ENCODE assay signal across 9 cellular contexts in genomic region chr1:247077234-247077633, GRCh38. TPM values are rescaled to one million over a fixed set of nuclear protein-coding genes. Genes with fewer than 3 reads are reported as not detected.
A peak's percentile ranks its signal among the peaks of the same experiment; 100 is the strongest.
DNase-seq lines count a peak whose midpoint lies in the region; ATAC-seq and TF ChIP-seq lines count a peak whose summit lies in the region.
"Had no signal": no experiment of that assay in that cellular context is flagged by ENCODE, and none has a peak within 500 bp of the region (broad histone marks: within the 10 kb centered on the region; RNA-seq: fewer than 3 reads in every experiment).

No MANE protein-coding gene starts in this region.

- H3K4me3 ChIP-seq in AG10803 (ENCODE audit: low read length) = no peak overlapping the region
- peak overlapping the region; percentile 84 for H3K4me3 ChIP-seq in HFF-Myc (replicated peaks; ENCODE audit: low read depth, low read length)
- peak overlapping the region in 1 of 4 donors; percentile 92 for H3K4me3 ChIP-seq in esophagus muscularis mucosa

- 56% methylated on average over 2 of the region's 2 CpGs for WGBS in esophagus muscularis mucosa

- TF ChIP-seq EP300 in esophagus muscularis mucosa (IDR thresholded peaks at IDR 0.05) = no peak

- peaks cover 7% of the 10 kb centered on the region for H3K36me3 Mint-ChIP-seq in activated CD8-positive, alpha-beta T cell treated with anti-CD3 and anti-CD28 coated beads, Interleukin-2, amount 10 ng/mL, durations not matched to agents 7 days and 5 days (ENCODE audit: low read depth)

- no peaks in the 10 kb centered on the region for H3K9me3 ChIP-seq in esophagus muscularis mucosa

- no peak overlapping the region for H3K27ac Mint-ChIP-seq in activated CD8-positive, alpha-beta T cell treated with anti-CD3 and anti-CD28 coated beads, Interleukin-2, amount 10 ng/mL, durations not matched to agents 7 days and 5 days

- peaks cover 2% of the 10 kb centered on the region for H3K27me3 Mint-ChIP-seq in activated CD8-positive, alpha-beta T cell treated with anti-CD3 and anti-CD28 coated beads, Interleukin-2, amount 10 ng/mL, durations not matched to agents 7 days and 5 days (ENCODE audit: low read depth)

- H3K36me3 ChIP-seq in esophagus muscularis mucosa = no peaks in the 10 kb centered on the region

- peaks cover 20% of the 10 kb centered on the region for H3K4me1 Mint-ChIP-seq in activated CD8-positive, alpha-beta T cell treated with anti-CD3 and anti-CD28 coated beads, Interleukin-2, amount 10 ng/mL, durations not matched to agents 7 days and 5 days (ENCODE audit: low read depth)

- no peak for TF ChIP-seq POLR2A in esophagus muscularis mucosa (IDR thresholded peaks at IDR 0.05; ENCODE audit: low read depth)

- DNase-seq in AG10803 (ENCODE audit: low read depth) = peak; percentile 28
- DNase-seq in HFF-Myc (ENCODE audit: extremely low read depth, low read depth) = no peak
- no peak for DNase-seq in activated CD8-positive, alpha-beta T cell treated with anti-CD3 and anti-CD28 coated beads, Interleukin-2, amount 10 ng/mL, durations not matched to agents 7 days and 5 days
- DNase-seq in kidney glomerular epithelial cell (lab: John Stamatoyannopoulos, UW) = peak; percentile 16
- no peak for DNase-seq in esophagus muscularis mucosa (ENCODE audit: extremely low spot score)
- DNase-seq in stimulated activated naive CD4-positive, alpha-beta T cell (lab: John Stamatoyannopoulos, UW) = no peak
- no peak for DNase-seq in Ammon's horn (ENCODE audit: low spot score)
- DNase-seq: SIG-M5 had no signal

- H3K27me3 ChIP-seq in esophagus muscularis mucosa = no peaks in the 10 kb centered on the region

- H3K4me1 ChIP-seq in esophagus muscularis mucosa = peaks cover 14 to 28% (median 22%) of the 10 kb centered on the region in 4 donors

- CTCF ChIA-PET in activated CD8-positive, alpha-beta T cell treated with anti-CD3 and anti-CD28 coated beads, Interleukin-2, amount 10 ng/mL, durations not matched to agents 7 days and 5 days (lab: Charles Lee) = no interaction called here

- POLR2A ChIA-PET in activated CD8-positive, alpha-beta T cell treated with anti-CD3 and anti-CD28 coated beads, Interleukin-2, amount 10 ng/mL, durations not matched to agents 7 days and 5 days (lab: Charles Lee) = no interaction called here

- H3K27ac ChIP-seq in esophagus muscularis mucosa (replicated peaks in 1 of 4) = no peak overlapping the region

- peak overlapping the region; percentile 77 for H3K4me3 Mint-ChIP-seq in activated CD8-positive, alpha-beta T cell treated with anti-CD3 and anti-CD28 coated beads, Interleukin-2, amount 10 ng/mL, durations not matched to agents 7 days and 5 days

- intact Hi-C loops in esophagus muscularis mucosa (cut with DNase I) = loop anchor here (5.0 kb wide), 1 partner anchor 35 kb away; no protein-coding TSS in a partner anchor

- ATAC-seq in activated CD8-positive, alpha-beta T cell treated with anti-CD3 and anti-CD28 coated beads, Interleukin-2, amount 10 ng/mL, durations not matched to agents 7 days and 5 days = no peak
- ATAC-seq in GM18520 (IDR thresholded peaks at IDR 0.05; ENCODE audit: unreplicated experiment) = no peak

- no peaks in the 10 kb centered on the region for H3K9me3 Mint-ChIP-seq in activated CD8-positive, alpha-beta T cell treated with anti-CD3 and anti-CD28 coated beads, Interleukin-2, amount 10 ng/mL, durations not matched to agents 7 days and 5 days (ENCODE audit: insufficient read depth)

- TF ChIP-seq CTCF in AG10803 (conservative IDR thresholded peaks at IDR 0.05; ENCODE audit: low read length) = 0 out of 2 replicates have a peak, but pooled peaks have one; percentile 8
- TF ChIP-seq CTCF in HFF-Myc (IDR thresholded peaks at IDR 0.05; ENCODE audit: low read depth, low read length, missing control alignments) = no peak
- no peak for TF ChIP-seq CTCF in esophagus muscularis mucosa (IDR thresholded peaks at IDR 0.05)

RNA-seq across cellular contexts. Expression of gene ZNF670, which starts 1.4 kb away (rescaled TPM):
- under 1 TPM; 0.34 to 0.84 TPM for total RNA-seq in activated CD8-positive, alpha-beta T cell treated with anti-CD3 and anti-CD28 coated beads, Interleukin-2, amount 10 ng/mL, durations not matched to agents 7 days and 5 days
- 1 to 10 TPM; 2.1 to 4.0 (median 2.3) TPM for total RNA-seq in esophagus muscularis mucosa

RNA-seq across cellular contexts. Expression of gene ZNF669, which starts 26.9 kb away (rescaled TPM):
- total RNA-seq in activated CD8-positive, alpha-beta T cell treated with anti-CD3 and anti-CD28 coated beads, Interleukin-2, amount 10 ng/mL, durations not matched to agents 7 days and 5 days = 10 to 100 TPM in 1 of 2 experiments, 1 to 10 TPM in 1; 9.5 to 10.3 TPM
- 1 to 10 TPM; 4.8 to 6.2 (median 5.9) TPM for total RNA-seq in esophagus muscularis mucosa

Comparison
In these comparisons a context has a peak if more than half of its experiments do, and no peak if none do; other contexts are left out.
1. DNase-seq: peak in AG10803 (single experiment) and kidney glomerular epithelial cell (single experiment); none in HFF-Myc (single experiment), activated CD8-positive, alpha-beta T cell treated with anti-CD3 and anti-CD28 coated beads, Interleukin-2, amount 10 ng/mL, durations not matched to agents 7 days and 5 days (single experiment), esophagus muscularis mucosa (single experiment), stimulated activated naive CD4-positive, alpha-beta T cell (0 of 6) and Ammon's horn (single experiment).